Comparison of ENCODE assay signal across 35 cellular contexts in the genomic region with DNA sequence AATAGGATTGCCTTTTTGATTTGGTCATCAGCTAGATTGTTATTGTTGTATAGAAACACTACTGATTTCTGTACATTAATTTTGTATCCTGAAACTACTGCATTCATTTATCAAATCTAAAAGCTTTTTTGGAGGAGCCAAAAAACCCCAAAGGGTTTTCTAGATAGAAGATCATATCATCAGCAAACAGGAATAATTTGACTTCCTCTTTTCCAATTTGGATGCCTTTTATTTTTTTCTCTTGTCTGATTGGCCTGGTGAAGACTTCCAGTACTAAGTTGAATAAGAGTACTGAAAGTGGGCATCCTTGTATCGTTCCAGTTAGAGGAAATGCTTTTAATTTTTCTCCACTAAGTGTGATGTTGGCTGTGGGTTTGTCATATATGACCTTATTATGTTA.
"Had no signal": no experiment of that assay in that cellular context is flagged by ENCODE, and none has a peak within 500 bp of the region (broad histone marks: within the 10 kb centered on the region; RNA-seq: fewer than 3 reads in every experiment).

No MANE protein-coding gene starts in this region.

- FAIRE-seq: frontal cortex had no signal

- H3K36me3 Mint-ChIP-seq: activated CD8-positive, alpha-beta memory T cell treated with anti-CD3 and anti-CD28 coated beads, Interleukin-2, amount 10 ng/mL, durations not matched to agents 7 days and 5 days; activated naive CD8-positive, alpha-beta T cell treated with anti-CD3 and anti-CD28 coated beads for 36 hours had no signal

- H3K9me3 Mint-ChIP-seq: activated B cell treated with CpG ODN at 0.5 μM for 24 hours; activated naive CD4-positive, alpha-beta T cell treated with anti-CD3 and anti-CD28 coated beads for 36 hours; activated naive CD4-positive, alpha-beta T cell treated with anti-CD3 and anti-CD28 coated beads, Interleukin-2, amount 50 U/mL, for 24 hours had no signal

- DNase-seq: activated B cell treated with CpG ODN at 0.5 μM for 24 hours; activated CD4-positive, alpha-beta T cell treated with anti-CD3 and anti-CD28 coated beads for 48 hours; activated CD4-positive, alpha-beta T cell treated with anti-CD3 and anti-CD28 coated beads, Interleukin-2, amount 50 U/mL, for 1 hour; activated CD4-positive, alpha-beta T cell treated with anti-CD3 and anti-CD28 coated beads, Interleukin-2, amount 50 U/mL, for 48 hours; activated CD8-positive, alpha-beta memory T cell treated with anti-CD3 and anti-CD28 coated beads, Interleukin-2, amount 10 ng/mL, durations not matched to agents 7 days and 5 days; activated CD8-positive, alpha-beta memory T cell treated with anti-CD3 and anti-CD28 coated beads, Interleukin-2, amount 50 U/mL, for 4 hours; activated CD8-positive, alpha-beta T cell treated with anti-CD3 and anti-CD28 coated beads for 36 hours; activated effector memory CD4-positive, alpha-beta T cell treated with anti-CD3 and anti-CD28 coated beads, Interleukin-2, amount 50 U/mL, for 16 hours; activated naive CD4-positive, alpha-beta T cell treated with anti-CD3 and anti-CD28 coated beads for 36 hours; activated naive CD8-positive, alpha-beta T cell treated with anti-CD3 and anti-CD28 coated beads for 36 hours; activated naive CD8-positive, alpha-beta T cell treated with anti-CD3 and anti-CD28 coated beads, Interleukin-2, amount 50 U/mL, for 24 hours; activated T-cell treated with anti-CD3 and anti-CD28 coated beads, Interleukin-2, amount 50 U/mL, for 1 hour; activated T-cell treated with anti-CD3 and anti-CD28 coated beads, Interleukin-2, amount 50 U/mL, for 48 hours; central memory CD4-positive, alpha-beta T cell; cerebellar nuclear complex; colonic mucosa; effector CD8-positive, alpha-beta T cell; endodermal cell; foreskin fibroblast; head of caudate nucleus; hippocampal formation; T-helper 17 cell; T1000; WERI-Rb-1 had no signal

- ATAC-seq: activated CD4-positive, CD25-positive, alpha-beta regulatory T cell treated with anti-CD3 and anti-CD28 coated beads, Interleukin-2, amount 50 U/mL, for 24 hours; activated CD8-positive, alpha-beta memory T cell treated with anti-CD3 and anti-CD28 coated beads, Interleukin-2, amount 10 ng/mL, durations not matched to agents 7 days and 5 days; activated CD8-positive, alpha-beta T cell treated with anti-CD3 and anti-CD28 coated beads for 36 hours; activated naive CD8-positive, alpha-beta T cell treated with anti-CD3 and anti-CD28 coated beads, Interleukin-2, amount 50 U/mL, for 24 hours; esophagus mucosa; T-helper 17 cell had no signal

- H3K36me3 ChIP-seq: ascending aorta, breast epithelium, cardiac muscle cell, colonic mucosa, WERI-Rb-1 had no signal

- H3K4me3 Mint-ChIP-seq: activated B cell treated with CpG ODN at 0.5 μM for 24 hours; activated CD8-positive, alpha-beta memory T cell treated with anti-CD3 and anti-CD28 coated beads, Interleukin-2, amount 10 ng/mL, durations not matched to agents 7 days and 5 days; activated CD8-positive, alpha-beta T cell treated with anti-CD3 and anti-CD28 coated beads for 36 hours; activated naive CD4-positive, alpha-beta T cell treated with anti-CD3 and anti-CD28 coated beads for 36 hours; activated naive CD4-positive, alpha-beta T cell treated with anti-CD3 and anti-CD28 coated beads, Interleukin-2, amount 50 U/mL, for 24 hours; activated naive CD8-positive, alpha-beta T cell treated with anti-CD3 and anti-CD28 coated beads for 36 hours; activated naive CD8-positive, alpha-beta T cell treated with anti-CD3 and anti-CD28 coated beads, Interleukin-2, amount 50 U/mL, for 24 hours; activated T-helper 1 cell treated with anti-CD3 and anti-CD28 coated beads, Interleukin-12 subunit alpha, Interleukin-12 subunit beta, Interleukin-2, Interleukin-4 antibody, amounts not matched to agents 30 ng/mL and 10 ng/mL and 1 ng/mL, durations not matched to agents 14 hours and 24 hours and 36 hours; brain; endodermal cell; T-helper 17 cell; T-helper 2 cell treated with Interferon-gamma antibody and Interleukin-4, amounts not matched to agents 5 μg/mL and 100 μg/mL, for 36 hours had no signal

- H3K27me3 ChIP-seq: ascending aorta, breast epithelium, cardiac muscle cell, colonic mucosa had no signal

- H3K27ac ChIP-seq: ascending aorta, breast epithelium, cardiac muscle cell, colonic mucosa, WERI-Rb-1 had no signal

- H3K4me1 ChIP-seq: ascending aorta, breast epithelium, colonic mucosa had no signal

- H3K4me1 Mint-ChIP-seq: activated B cell treated with CpG ODN at 0.5 μM for 24 hours; activated CD8-positive, alpha-beta memory T cell treated with anti-CD3 and anti-CD28 coated beads, Interleukin-2, amount 10 ng/mL, durations not matched to agents 7 days and 5 days; activated naive CD4-positive, alpha-beta T cell treated with anti-CD3 and anti-CD28 coated beads, Interleukin-2, amount 50 U/mL, for 24 hours; activated naive CD8-positive, alpha-beta T cell treated with anti-CD3 and anti-CD28 coated beads for 36 hours; activated naive CD8-positive, alpha-beta T cell treated with anti-CD3 and anti-CD28 coated beads, Interleukin-2, amount 50 U/mL, for 24 hours; brain; endodermal cell had no signal

- H3K27ac Mint-ChIP-seq: activated B cell treated with CpG ODN at 0.5 μM for 24 hours; activated CD8-positive, alpha-beta memory T cell treated with anti-CD3 and anti-CD28 coated beads, Interleukin-2, amount 10 ng/mL, durations not matched to agents 7 days and 5 days; activated CD8-positive, alpha-beta T cell treated with anti-CD3 and anti-CD28 coated beads for 36 hours; activated naive CD4-positive, alpha-beta T cell treated with anti-CD3 and anti-CD28 coated beads for 36 hours; activated naive CD8-positive, alpha-beta T cell treated with anti-CD3 and anti-CD28 coated beads for 36 hours; activated naive CD8-positive, alpha-beta T cell treated with anti-CD3 and anti-CD28 coated beads, Interleukin-2, amount 50 U/mL, for 24 hours; activated T-helper 1 cell treated with anti-CD3 and anti-CD28 coated beads, Interleukin-12 subunit alpha, Interleukin-12 subunit beta, Interleukin-2, Interleukin-4 antibody, amounts not matched to agents 30 ng/mL and 10 ng/mL and 1 ng/mL, durations not matched to agents 14 hours and 24 hours and 36 hours; activated T-helper 2 cell treated with anti-CD3 and anti-CD28 coated beads, Interferon-gamma antibody, Interleukin-2, Interleukin-4, amounts not matched to agents 10 μg/mL and 5 μg/mL and 100 μg/mL, durations not matched to agents 14 hours and 24 hours and 36 hours; brain; endodermal cell; T-helper 17 cell; T-helper 2 cell treated with Interferon-gamma antibody and Interleukin-4, amounts not matched to agents 5 μg/mL and 100 μg/mL, for 36 hours had no signal

- H3K4me3 ChIP-seq: ascending aorta, breast epithelium, cardiac muscle cell, colonic mucosa had no signal

- H3K9me3 ChIP-seq: ascending aorta, breast epithelium, colonic mucosa had no signal
